ENCODE assay signal across 2 cellular contexts in the genomic region with DNA sequence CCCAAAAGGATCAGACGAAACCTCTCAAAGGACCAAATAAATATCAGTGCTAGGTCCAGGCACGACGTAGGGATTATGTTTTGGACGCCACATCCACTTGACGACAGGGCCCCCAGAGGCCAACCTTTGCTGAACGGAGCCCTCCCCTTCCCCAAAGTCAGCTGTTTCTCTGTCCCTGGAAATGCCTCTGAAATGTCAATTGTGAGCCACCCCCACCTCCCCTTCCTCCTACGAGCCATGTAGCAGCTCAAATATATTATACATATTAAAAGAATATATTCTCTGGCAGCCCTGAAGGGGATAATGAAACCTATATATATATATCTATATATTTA.
TF ChIP-seq lines count a peak whose summit lies in the region.

No MANE protein-coding gene starts in this region.

TF ChIP-seq in K562, 482 proteins besides CTCF, POLR2A, EP300 and RAD21:
- TF ChIP-seq CEBPB (tag; IDR thresholded peaks at IDR 0.05) (no peak), ATF1 (CRISPR knock-in tag; IDR thresholded peaks at IDR 0.05) (no peak), ATF1 (tag; IDR thresholded peaks at IDR 0.05) (no peak), RFX1 (IDR thresholded peaks at IDR 0.05) (no peak), MAZ (CRISPR knock-in tag; conservative IDR thresholded peaks at IDR 0.05 in 1 of 2, IDR thresholded peaks at IDR 0.05 in 1 of 2) (no peak)
TF ChIP-seq in K562: peak in this region for 0.

TF ChIP-seq in neural cell, 6 proteins besides CTCF, POLR2A, EP300 and RAD21:
- TF ChIP-seq MXI1 (conservative IDR thresholded peaks at IDR 0.05; ENCODE audit: poor library complexity, severe bottlenecking) (no peak), EZH2 (IDR thresholded peaks at IDR 0.05; ENCODE audit: borderline replicate concordance, insufficient read depth, low read length, poor library complexity, severe bottlenecking) (no peak), TAF1 (IDR thresholded peaks at IDR 0.05; ENCODE audit: low read depth) (no peak), POLR2AphosphoS5 (IDR thresholded peaks at IDR 0.05) (no peak), SMC3 (conservative IDR thresholded peaks at IDR 0.05; ENCODE audit: poor library complexity) (no peak)
- TF ChIP-seq, protein P1, sequence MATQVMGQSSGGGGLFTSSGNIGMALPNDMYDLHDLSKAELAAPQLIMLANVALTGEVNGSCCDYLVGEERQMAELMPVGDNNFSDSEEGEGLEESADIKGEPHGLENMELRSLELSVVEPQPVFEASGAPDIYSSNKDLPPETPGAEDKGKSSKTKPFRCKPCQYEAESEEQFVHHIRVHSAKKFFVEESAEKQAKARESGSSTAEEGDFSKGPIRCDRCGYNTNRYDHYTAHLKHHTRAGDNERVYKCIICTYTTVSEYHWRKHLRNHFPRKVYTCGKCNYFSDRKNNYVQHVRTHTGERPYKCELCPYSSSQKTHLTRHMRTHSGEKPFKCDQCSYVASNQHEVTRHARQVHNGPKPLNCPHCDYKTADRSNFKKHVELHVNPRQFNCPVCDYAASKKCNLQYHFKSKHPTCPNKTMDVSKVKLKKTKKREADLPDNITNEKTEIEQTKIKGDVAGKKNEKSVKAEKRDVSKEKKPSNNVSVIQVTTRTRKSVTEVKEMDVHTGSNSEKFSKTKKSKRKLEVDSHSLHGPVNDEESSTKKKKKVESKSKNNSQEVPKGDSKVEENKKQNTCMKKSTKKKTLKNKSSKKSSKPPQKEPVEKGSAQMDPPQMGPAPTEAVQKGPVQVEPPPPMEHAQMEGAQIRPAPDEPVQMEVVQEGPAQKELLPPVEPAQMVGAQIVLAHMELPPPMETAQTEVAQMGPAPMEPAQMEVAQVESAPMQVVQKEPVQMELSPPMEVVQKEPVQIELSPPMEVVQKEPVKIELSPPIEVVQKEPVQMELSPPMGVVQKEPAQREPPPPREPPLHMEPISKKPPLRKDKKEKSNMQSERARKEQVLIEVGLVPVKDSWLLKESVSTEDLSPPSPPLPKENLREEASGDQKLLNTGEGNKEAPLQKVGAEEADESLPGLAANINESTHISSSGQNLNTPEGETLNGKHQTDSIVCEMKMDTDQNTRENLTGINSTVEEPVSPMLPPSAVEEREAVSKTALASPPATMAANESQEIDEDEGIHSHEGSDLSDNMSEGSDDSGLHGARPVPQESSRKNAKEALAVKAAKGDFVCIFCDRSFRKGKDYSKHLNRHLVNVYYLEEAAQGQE (IDR thresholded peaks at IDR 0.05; ENCODE audit: borderline replicate concordance), result no peak
